Comparison of ENCODE assay signal across 9 cellular contexts in genomic region chr3:197516517-197516889, GRCh38. TPM values are rescaled to one million over a fixed set of nuclear protein-coding genes. Genes with fewer than 3 reads are reported as not detected.
DNase-seq lines count a peak whose midpoint lies in the region; ATAC-seq, FAIRE-seq and TF ChIP-seq lines count a peak whose summit lies in the region.
"Had no signal": no experiment of that assay in that cellular context is flagged by ENCODE, and none has a peak within 500 bp of the region (broad histone marks: within the 10 kb centered on the region; RNA-seq: fewer than 3 reads in every experiment).

No MANE protein-coding gene starts in this region.

- CTCF ChIA-PET in CD4-positive, alpha-beta memory T cell (lab: Charles Lee; ENCODE audit: partially characterized antibody) = interaction anchor here (0.7 kb wide), 1 partner anchor 34 kb away, joined by 3 read pairs; no protein-coding TSS in a partner anchor

- H3K27me3 ChIP-seq in CD4-positive, alpha-beta memory T cell (ENCODE audit: insufficient read depth, low read length) = no peaks in the 10 kb centered on the region
- H3K27me3 ChIP-seq in astrocyte (ENCODE audit: insufficient read depth, low read length) (no peaks in the 10 kb centered on the region), left lung (no peaks in the 10 kb centered on the region), heart right ventricle (no peaks in the 10 kb centered on the region)

- peaks cover 3 to 13% (median 12%) of the 10 kb centered on the region in 4 donors for H3K4me1 Mint-ChIP-seq in CD4-positive, alpha-beta memory T cell
- H3K4me1 Mint-ChIP-seq in astrocyte (ENCODE audit: low read depth, unreplicated experiment) (peaks cover 27% of the 10 kb centered on the region), nephron (peaks cover 24% of the 10 kb centered on the region)

- no peaks in the 10 kb centered on the region for H3K79me2 ChIP-seq in astrocyte (ENCODE audit: insufficient read depth, low read length)

- no peak overlapping the region for H3K27ac ChIP-seq in CD4-positive, alpha-beta memory T cell (ENCODE audit: low read depth, low read length)
- peak overlapping the region; percentile 99 for H3K27ac ChIP-seq in astrocyte (ENCODE audit: low read depth, low read length)
- H3K27ac ChIP-seq in left lung = no peak overlapping the region
- no peak overlapping the region for H3K27ac ChIP-seq in heart right ventricle

- peak; percentile 34 for FAIRE-seq in astrocyte (lab: Jason Lieb, UNC)
- FAIRE-seq: colon had no signal

- no peaks in the 10 kb centered on the region for H3K9me3 ChIP-seq in CD4-positive, alpha-beta memory T cell (ENCODE audit: control insufficient read depth in 1 of 2, low read length in 2 of 2)
- H3K9me3 ChIP-seq in astrocyte (ENCODE audit: insufficient read depth, low read depth, low read length) (no peaks in the 10 kb centered on the region), left lung (no peaks in the 10 kb centered on the region), heart right ventricle (no peaks in the 10 kb centered on the region)

- peak overlapping the region; percentile 57 for H2AFZ ChIP-seq in astrocyte (ENCODE audit: low read depth, low read length)

- H3K4me3 ChIP-seq in CD4-positive, alpha-beta memory T cell (ENCODE audit: low read length in 2 of 2) = no peak overlapping the region
- H3K4me3 ChIP-seq in NB4 (ENCODE audit: low read depth, low read length) = no peak overlapping the region
- H3K4me3 ChIP-seq in astrocyte (ENCODE audit: insufficient read depth, low read depth, low read length) = no peak overlapping the region
- no peak overlapping the region for H3K4me3 ChIP-seq in left lung
- H3K4me3 ChIP-seq in heart right ventricle = no peak overlapping the region

- no peak for TF ChIP-seq CTCF in NB4 (IDR thresholded peaks at IDR 0.05; ENCODE audit: low read depth, low read length)
- TF ChIP-seq CTCF in astrocyte (IDR thresholded peaks at IDR 0.05; ENCODE audit: insufficient read depth, low read depth, low read length) = no peak
- no peak for TF ChIP-seq CTCF in nephron (IDR thresholded peaks at IDR 0.05; ENCODE audit: unreplicated experiment in 3 of 3)
- TF ChIP-seq CTCF in left lung (IDR thresholded peaks at IDR 0.05) = no peak
- TF ChIP-seq CTCF in heart right ventricle (IDR thresholded peaks at IDR 0.05) = no peak

- H3K9me3 Mint-ChIP-seq in CD4-positive, alpha-beta memory T cell = peaks cover 0 to 6% (median 1%) of the 10 kb centered on the region in 8 donors
- peaks cover 2% of the 10 kb centered on the region for H3K9me3 Mint-ChIP-seq in astrocyte (ENCODE audit: unreplicated experiment)
- H3K9me3 Mint-ChIP-seq in nephron = no peaks in the 10 kb centered on the region

- H4K20me1 ChIP-seq in astrocyte (ENCODE audit: insufficient read depth, low read length) = no peaks in the 10 kb centered on the region

- POLR2A ChIA-PET in CD4-positive, alpha-beta memory T cell (lab: Charles Lee; ENCODE audit: partially characterized antibody) = interaction anchor here (1.0 kb wide), 1 partner anchor 40 kb away, joined by 3 read pairs; no protein-coding TSS in a partner anchor

- H3K27me3 Mint-ChIP-seq in CD4-positive, alpha-beta memory T cell = no peaks in the 10 kb centered on the region
- H3K27me3 Mint-ChIP-seq in astrocyte (ENCODE audit: low read depth, unreplicated experiment) (no peaks in the 10 kb centered on the region), nephron (ENCODE audit: low read depth) (no peaks in the 10 kb centered on the region)

- intact Hi-C loops in CD4-positive, alpha-beta memory T cell (cut with micrococcal nuclease) = no loop called here
- intact Hi-C loops in left lung (cut with DNase I) = no loop called here
- intact Hi-C loops in heart right ventricle (cut with DNase I) = loop anchor here in 2 of 10 donors (10.0 kb wide), 2 partner anchors 292 to 532 kb away; no protein-coding TSS in a partner anchor

- TF ChIP-seq POLR2A in NB4 (IDR thresholded peaks at IDR 0.05; ENCODE audit: extremely low read depth, insufficient read length) = no peak

- DNase-seq in CD4-positive, alpha-beta memory T cell = peak in 1 of 5 donors; percentile 62
- peak; percentile 70 for DNase-seq in NB4 (ENCODE audit: low read depth)
- peak; percentile 97 for DNase-seq in astrocyte (ENCODE audit: low read depth)
- no peak for DNase-seq in COR-L47 (lab: John Stamatoyannopoulos, UW)
- DNase-seq in left lung = no peak
- DNase-seq in heart right ventricle = no peak
- no peak for DNase-seq in cerebellar cortex (ENCODE audit: low spot score)

- peak overlapping the region in 5 of 7 donors; percentile 24 to 87 (median 39) for H3K27ac Mint-ChIP-seq in CD4-positive, alpha-beta memory T cell
- H3K27ac Mint-ChIP-seq in astrocyte (ENCODE audit: unreplicated experiment) (peak overlapping the region; percentile 95), nephron (peak overlapping the region; percentile 18 to 89 (median 30))

- peaks cover 43 to 46% of the 10 kb centered on the region in 2 donors for H3K36me3 Mint-ChIP-seq in CD4-positive, alpha-beta memory T cell
- H3K36me3 Mint-ChIP-seq in astrocyte (ENCODE audit: low read depth, unreplicated experiment) (peaks cover 3% of the 10 kb centered on the region), nephron (ENCODE audit: low read depth) (no peaks in the 10 kb centered on the region)

- peak overlapping the region; percentile 84 for H3K9ac ChIP-seq in astrocyte (ENCODE audit: low read length)

- H3K4me2 ChIP-seq in astrocyte (ENCODE audit: low read length) = peak overlapping the region; percentile 88

- ATAC-seq in left lung (no peak), heart right ventricle (no peak)

- peaks cover 6% of the 10 kb centered on the region for H3K4me1 ChIP-seq in CD4-positive, alpha-beta memory T cell (ENCODE audit: insufficient read depth, low read length)
- peaks cover 13% of the 10 kb centered on the region for H3K4me1 ChIP-seq in astrocyte (ENCODE audit: insufficient read depth, low read length)
- H3K4me1 ChIP-seq in left lung = peaks cover 0 to 5% of the 10 kb centered on the region in 2 donors
- H3K4me1 ChIP-seq in heart right ventricle = peaks cover 0 to 8% (median 0%) of the 10 kb centered on the region in 9 donors

- peak overlapping the region in 1 of 8 donors; percentile 12 for H3K4me3 Mint-ChIP-seq in CD4-positive, alpha-beta memory T cell
- H3K4me3 Mint-ChIP-seq in astrocyte (ENCODE audit: unreplicated experiment) (peak overlapping the region; percentile 55), nephron (peak overlapping the region in 2 of 3 experiments; percentile 6 to 11)

- WGBS in heart right ventricle, 2 donors = 80 to 85% methylated on average over 6 of the region's 6 CpGs

- peaks cover 8% of the 10 kb centered on the region for H3K36me3 ChIP-seq in CD4-positive, alpha-beta memory T cell (ENCODE audit: insufficient read depth, low read length)
- no peaks in the 10 kb centered on the region for H3K36me3 ChIP-seq in astrocyte (ENCODE audit: insufficient read depth, low read length)
- H3K36me3 ChIP-seq in left lung = peaks cover 0 to 22% of the 10 kb centered on the region in 2 donors
- H3K36me3 ChIP-seq in heart right ventricle = peaks cover 0 to 10% (median 0%) of the 10 kb centered on the region in 9 donors

RNA-seq across cellular contexts. Expression of gene BDH1, which starts 39.3 kb away (rescaled TPM):
- total RNA-seq in CD4-positive, alpha-beta memory T cell = 10 to 100 TPM; 60.9 to 61.1 TPM
- polyA plus RNA-seq in CD4-positive, alpha-beta memory T cell = 10 to 100 TPM; 22.3 to 25.2 TPM
- total RNA-seq in astrocyte (0.96 and 1.5 TPM in 2 replicates), left lung (10 to 100 TPM; 15.5 to 22.0 TPM), heart right ventricle (100 to 1,000 TPM in 4 of 10 donors, 10 to 100 TPM in 6; 38.6 to 144 (median 82.5) TPM)
- 10 to 100 TPM in 1 of 2 donors, 1 to 10 TPM in 1; 9.6 to 85.4 TPM for polyA plus RNA-seq in heart right ventricle

Comparison
In these comparisons a context has a peak if more than half of its experiments do, and no peak if none do; other contexts are left out.
1. DNase-seq: peak in NB4 (single experiment) and astrocyte (single experiment); none in COR-L47 (single experiment), left lung (0 of 2), heart right ventricle (0 of 2) and cerebellar cortex (single experiment).
2. H3K27ac Mint-ChIP-seq: peak in every context shown above with its lines; median percentile 95 in astrocyte; 39 in CD4-positive, alpha-beta memory T cell; 30 in nephron.